In the genomic region with DNA sequence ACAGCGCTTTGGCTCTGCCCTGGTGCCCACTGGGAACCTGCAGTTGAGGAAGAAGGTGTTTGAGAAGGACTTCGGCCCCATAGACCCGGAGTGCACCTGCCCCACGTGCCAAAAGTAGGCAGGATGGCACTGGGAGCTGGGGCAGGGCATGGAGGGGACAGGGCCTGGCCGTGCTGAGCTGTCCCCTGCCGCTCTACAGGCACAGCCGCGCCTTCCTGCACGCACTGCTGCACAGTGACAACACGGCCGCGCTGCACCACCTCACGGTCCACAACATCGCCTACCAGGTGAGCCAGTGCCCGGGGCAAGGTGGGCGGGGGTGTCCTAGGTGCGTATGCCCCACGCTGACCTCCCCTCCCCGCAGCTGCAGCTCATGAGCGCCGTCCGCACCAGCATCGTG, we compare ENCODE assay signal across 15 cellular contexts. TPM values are rescaled to one million over a fixed set of nuclear protein-coding genes. Genes with fewer than 3 reads are reported as not detected.
DNase-seq lines count a peak whose midpoint lies in the region; ATAC-seq and TF ChIP-seq lines count a peak whose summit lies in the region.
"Had no signal": no experiment of that assay in that cellular context is flagged by ENCODE, and none has a peak within 500 bp of the region (broad histone marks: within the 10 kb centered on the region; RNA-seq: fewer than 3 reads in every experiment).

No MANE protein-coding gene starts in this region.

- peak overlapping the region; percentile 19 for H4K91ac ChIP-seq in mesenchymal stem cell (ENCODE audit: low read length)

- H2AK5ac ChIP-seq in mesenchymal stem cell (ENCODE audit: low read length, severe bottlenecking), result no peak overlapping the region

- 96% methylated on average over 22 of the region's 23 CpGs for WGBS in mesenchymal stem cell
- WGBS in psoas muscle, 3 donors, result 91 to 94% (median 92%) methylated on average over 23 of the region's 23 CpGs

- no peaks in the 10 kb centered on the region for H3K9me3 ChIP-seq in WERI-Rb-1 (ENCODE audit: severe bottlenecking)
- no peaks in the 10 kb centered on the region for H3K9me3 ChIP-seq in mesenchymal stem cell (ENCODE audit: control insufficient read depth, low read length)
- no peaks in the 10 kb centered on the region for H3K9me3 ChIP-seq in psoas muscle

- peaks cover 5% of the 10 kb centered on the region for H3K79me1 ChIP-seq in mesenchymal stem cell (replicated peaks; ENCODE audit: low read length, poor library complexity, severe bottlenecking)

- TF ChIP-seq CTCF in WERI-Rb-1 (IDR thresholded peaks at IDR 0.05; ENCODE audit: low read depth, low read length), result no peak
- no peak for TF ChIP-seq CTCF in psoas muscle (IDR thresholded peaks at IDR 0.05)

- H3K27ac ChIP-seq in WERI-Rb-1 (peak overlapping the region; percentile 84; the same call in 1 of the 2 replicates), mesenchymal stem cell (ENCODE audit: low read length, poor library complexity, severe bottlenecking) (no peak overlapping the region), psoas muscle (no peak overlapping the region)
- H3K27ac ChIP-seq: 22Rv1, C4-2B, HL-60 had no signal

- H2BK12ac ChIP-seq in mesenchymal stem cell (ENCODE audit: low read length in 2 of 2), result no peak overlapping the region

- H3K36me3 ChIP-seq in WERI-Rb-1 (peaks cover 33% of the 10 kb centered on the region), mesenchymal stem cell (ENCODE audit: control insufficient read depth in 1 of 2, insufficient read depth in 2 of 2, low read depth in 1 of 2, low read length in 2 of 2) (peaks cover 32 to 37% of the 10 kb centered on the region in 2 experiments), psoas muscle (ENCODE audit: insufficient read depth in 1 of 2, low read depth in 1 of 2) (peaks cover 0 to 59% of the 10 kb centered on the region in 2 donors)

- H3K9ac ChIP-seq in mesenchymal stem cell (ENCODE audit: low read length), result no peak overlapping the region

- H3K27me3 ChIP-seq in WERI-Rb-1 (ENCODE audit: insufficient read depth, low read depth, severe bottlenecking) (no peaks in the 10 kb centered on the region), mesenchymal stem cell (ENCODE audit: control insufficient read depth in 1 of 2, insufficient read depth in 1 of 2, low read length in 2 of 2) (no peaks in the 10 kb centered on the region), psoas muscle (ENCODE audit: insufficient read depth in 3 of 3, low read length in 2 of 3) (no peaks in the 10 kb centered on the region)

- H2BK120ac ChIP-seq in mesenchymal stem cell (ENCODE audit: low read depth, low read length), result no peak overlapping the region

- H3K4ac ChIP-seq in mesenchymal stem cell (ENCODE audit: low read depth in 1 of 2, low read length in 2 of 2), result no peak overlapping the region

- DNase-seq in DMS53 (lab: John Stamatoyannopoulos, UW), result peak; percentile 15
- no peak for DNase-seq in DMS53 treated with DMSO at 0.1 percent for 48 hours (lab: John Stamatoyannopoulos, UW; ENCODE audit: unreplicated experiment)
- no peak for DNase-seq in WERI-Rb-1
- no peak for DNase-seq in mesenchymal stem cell
- no peak for DNase-seq in psoas muscle
- no peak for DNase-seq in posterior vena cava (ENCODE audit: low spot score)
- no peak for DNase-seq in T1000 (lab: John Stamatoyannopoulos, UW)
- DNase-seq: DMS79 treated with DMSO at 0.1 percent for 48 hours, NCI-H1048, NCI-H1694, SIG-M5 had no signal

- H4K8ac ChIP-seq in mesenchymal stem cell (ENCODE audit: low read length), result no peak overlapping the region

- no peak overlapping the region for H2AFZ ChIP-seq in mesenchymal stem cell (ENCODE audit: low read depth, low read length)

- H2BK5ac ChIP-seq in mesenchymal stem cell (ENCODE audit: low read depth, low read length, poor library complexity, severe bottlenecking), result no peak overlapping the region

- H3K4me2 ChIP-seq in mesenchymal stem cell (ENCODE audit: low read length, poor library complexity, severe bottlenecking), result no peak overlapping the region

- intact Hi-C loops in psoas muscle (cut with DNase I) (no loop called here), posterior vena cava (cut with DNase I) (loop anchor here in 1 of 2 donors (10.0 kb wide), 1 partner anchor 152 kb away; no protein-coding TSS in a partner anchor)

- H3K4me1 ChIP-seq in mesenchymal stem cell (ENCODE audit: control insufficient read depth, insufficient read depth, low read depth, low read length) (peaks cover 3% of the 10 kb centered on the region), psoas muscle (peaks cover 5% of the 10 kb centered on the region)

- ATAC-seq in psoas muscle (no peak), HG02571 (IDR thresholded peaks at IDR 0.05; ENCODE audit: unreplicated experiment) (no peak)

- no peak overlapping the region for H2BK15ac ChIP-seq in mesenchymal stem cell (ENCODE audit: low read depth, poor library complexity, severe bottlenecking)

- H3K4me3 ChIP-seq in WERI-Rb-1 (ENCODE audit: low read depth, low read length) (no peak overlapping the region), mesenchymal stem cell (ENCODE audit: insufficient read depth in 1 of 2, low read depth in 1 of 2, low read length in 2 of 2) (no peak overlapping the region), psoas muscle (no peak overlapping the region)

- no peak overlapping the region for H3K18ac ChIP-seq in mesenchymal stem cell (ENCODE audit: low read depth in 1 of 2, low read length in 2 of 2)

- H3K14ac ChIP-seq in mesenchymal stem cell (ENCODE audit: low read length in 2 of 2), result no peak overlapping the region

- no peak overlapping the region for H3K23ac ChIP-seq in mesenchymal stem cell (ENCODE audit: low read length in 2 of 2)

RNA-seq across cellular contexts. Expression of gene DNM2, which starts 5.1 kb away (rescaled TPM):
- polyA plus RNA-seq in mesenchymal stem cell (2013, experiment 1 of 2), result 71.1 TPM
- polyA plus RNA-seq in mesenchymal stem cell (2013, experiment 2 of 2), result 70.3 TPM
- total RNA-seq in psoas muscle, result 100 to 1,000 TPM; 117 to 143 (median 130) TPM
- 100 to 1,000 TPM in 1 of 3 donors, 10 to 100 TPM in 2; 70.6 to 149 (median 74.1) TPM for polyA plus RNA-seq in psoas muscle
- 100 to 1,000 TPM in 1 of 2 donors, 10 to 100 TPM in 1; 94.9 to 107 TPM for total RNA-seq in posterior vena cava

RNA-seq across cellular contexts. Expression of gene QTRT1, which starts 11.5 kb away (rescaled TPM):
- 15.1 TPM for polyA plus RNA-seq in mesenchymal stem cell (2013, experiment 1 of 2)
- polyA plus RNA-seq in mesenchymal stem cell (2013, experiment 2 of 2), result 14.3 TPM
- total RNA-seq in psoas muscle, result 10 to 100 TPM; 24.7 to 28.8 (median 27.1) TPM
- polyA plus RNA-seq in psoas muscle, result 10 to 100 TPM; 15.9 to 33.4 (median 28.6) TPM
- 10 to 100 TPM; 24.9 to 27.6 TPM for total RNA-seq in posterior vena cava

RNA-seq across cellular contexts. Expression of gene ILF3, which starts 58.6 kb away (rescaled TPM):
- 127 TPM for polyA plus RNA-seq in mesenchymal stem cell (2013, experiment 1 of 2)
- polyA plus RNA-seq in mesenchymal stem cell (2013, experiment 2 of 2), result 122 TPM
- 100 to 1,000 TPM; 112 to 189 (median 157) TPM for total RNA-seq in psoas muscle
- polyA plus RNA-seq in psoas muscle, result 100 to 1,000 TPM in 2 of 3 donors, 10 to 100 TPM in 1; 70.6 to 148 (median 139) TPM
- total RNA-seq in posterior vena cava, result 100 to 1,000 TPM; 139 to 154 TPM
